In the genomic region with DNA sequence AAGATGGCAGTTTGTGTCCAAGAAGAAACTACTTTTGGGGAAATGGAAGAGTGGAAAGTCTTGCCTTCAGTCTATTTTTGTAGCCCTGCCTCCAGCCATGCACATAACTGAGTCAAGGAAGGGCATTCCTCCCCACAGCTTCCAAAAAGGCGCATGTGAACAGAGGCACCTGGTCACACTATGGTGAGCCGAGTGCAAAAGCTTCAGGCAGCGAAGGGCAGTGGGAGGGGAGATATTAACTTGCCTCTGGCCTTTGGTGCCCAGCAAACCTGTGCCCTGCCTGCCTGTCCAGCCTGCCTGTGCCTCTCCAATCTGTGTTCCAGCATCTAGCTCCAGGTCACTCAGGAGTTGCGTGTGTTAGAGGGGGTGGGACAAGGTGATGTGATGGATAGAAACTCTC, we compare ENCODE assay signal across 1 cellular context.
TF ChIP-seq lines count a peak whose summit lies in the region.

No MANE protein-coding gene starts in this region.

TF ChIP-seq in H1, 55 proteins besides CTCF, POLR2A, EP300 and RAD21:
- TF ChIP-seq SIRT6 (IDR thresholded peaks at IDR 0.05; ENCODE audit: low read length), result no peak
- TF ChIP-seq CREB1 (IDR thresholded peaks at IDR 0.05), result no peak
- TF ChIP-seq TAF1 (IDR thresholded peaks at IDR 0.05; ENCODE audit: low read depth, low read length), result no peak
- TF ChIP-seq ASH2L (IDR thresholded peaks at IDR 0.05; ENCODE audit: low read length), result no peak
- no peak for TF ChIP-seq MAFK (IDR thresholded peaks at IDR 0.05; ENCODE audit: low read depth, low read length)
- TF ChIP-seq GTF2F1 (IDR thresholded peaks at IDR 0.05; ENCODE audit: borderline replicate concordance, low read depth, low read length), result no peak
- TF ChIP-seq TAF7 (optimal IDR thresholded peaks at IDR 0.05; ENCODE audit: borderline replicate concordance, low read depth, low read length), result no peak
- no peak for TF ChIP-seq ZNF274 (IDR thresholded peaks at IDR 0.05; ENCODE audit: borderline replicate concordance, extremely low read depth, low read length)
- TF ChIP-seq YY1 (IDR thresholded peaks at IDR 0.05; ENCODE audit: low read depth, low read length), result no peak
- no peak for TF ChIP-seq SP2 (IDR thresholded peaks at IDR 0.05; ENCODE audit: low read length)
- TF ChIP-seq KDM1A (IDR thresholded peaks at IDR 0.05; ENCODE audit: borderline replicate concordance, low read length), result no peak
- TF ChIP-seq NANOG (IDR thresholded peaks at IDR 0.05; ENCODE audit: insufficient read depth, low read depth, low read length, poor library complexity, severe bottlenecking), result no peak
- TF ChIP-seq GABPA (IDR thresholded peaks at IDR 0.05; ENCODE audit: borderline replicate concordance, insufficient read depth, low read length), result no peak
- TF ChIP-seq BACH1 (IDR thresholded peaks at IDR 0.05; ENCODE audit: low read length), result no peak
- TF ChIP-seq BRCA1 (IDR thresholded peaks at IDR 0.05; ENCODE audit: low read depth, low read length), result no peak
- TF ChIP-seq CBX8 (IDR thresholded peaks at IDR 0.05; ENCODE audit: borderline replicate concordance, low read depth, low read length), result no peak
- no peak for TF ChIP-seq SIN3A (conservative IDR thresholded peaks at IDR 0.05 in 1 of 2, IDR thresholded peaks at IDR 0.05 in 1 of 2; ENCODE audit: low read depth in 1 of 2, low read length in 2 of 2)
- no peak for TF ChIP-seq CEBPB (IDR thresholded peaks at IDR 0.05; ENCODE audit: low read depth, low read length)
- TF ChIP-seq KDM4A (IDR thresholded peaks at IDR 0.05; ENCODE audit: low read depth, low read length, severe bottlenecking), result no peak
